Comparison of ENCODE assay signal across 1 cellular context in the genomic region with DNA sequence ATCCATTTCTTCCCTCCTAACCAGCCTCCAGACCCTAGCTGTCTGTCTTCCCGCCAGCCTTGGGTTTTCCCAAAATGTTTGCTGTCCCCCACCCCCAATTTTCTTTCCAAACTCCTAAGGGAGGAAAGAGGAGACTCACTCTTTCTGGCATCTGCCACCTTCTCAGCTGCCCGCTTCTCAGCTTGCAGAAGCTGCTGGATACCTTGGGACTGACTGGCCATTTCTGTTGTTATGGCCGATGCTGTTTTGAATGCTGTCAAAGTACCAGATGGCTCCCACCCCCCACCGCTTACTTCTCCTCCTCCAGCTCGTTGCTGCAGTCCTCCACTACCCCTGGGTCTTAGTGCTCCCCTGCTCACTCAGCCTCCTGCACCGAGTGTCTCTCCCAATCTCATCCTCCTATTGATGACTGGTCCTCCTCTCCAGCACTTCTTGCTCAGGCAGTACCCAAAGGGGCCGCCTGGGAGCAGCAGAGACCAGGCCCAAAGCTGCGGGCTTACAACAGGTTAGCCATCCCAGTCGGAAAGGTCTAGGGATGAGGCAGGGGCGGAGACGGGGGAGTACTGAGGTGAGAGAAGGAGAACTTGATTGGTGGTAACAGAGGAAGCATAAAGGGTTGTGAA.
TF ChIP-seq lines count a peak whose summit lies in the region.

Gene ATP6V1G2, minus strand, starts transcription at position 270 of the 623 bp plus-strand sequence. Its CDS starts 49 bp downstream, at position 221.

TF ChIP-seq in WTC11, 78 proteins besides CTCF, POLR2A, EP300 and RAD21 (continued from another document):
- TF ChIP-seq, protein P1, sequence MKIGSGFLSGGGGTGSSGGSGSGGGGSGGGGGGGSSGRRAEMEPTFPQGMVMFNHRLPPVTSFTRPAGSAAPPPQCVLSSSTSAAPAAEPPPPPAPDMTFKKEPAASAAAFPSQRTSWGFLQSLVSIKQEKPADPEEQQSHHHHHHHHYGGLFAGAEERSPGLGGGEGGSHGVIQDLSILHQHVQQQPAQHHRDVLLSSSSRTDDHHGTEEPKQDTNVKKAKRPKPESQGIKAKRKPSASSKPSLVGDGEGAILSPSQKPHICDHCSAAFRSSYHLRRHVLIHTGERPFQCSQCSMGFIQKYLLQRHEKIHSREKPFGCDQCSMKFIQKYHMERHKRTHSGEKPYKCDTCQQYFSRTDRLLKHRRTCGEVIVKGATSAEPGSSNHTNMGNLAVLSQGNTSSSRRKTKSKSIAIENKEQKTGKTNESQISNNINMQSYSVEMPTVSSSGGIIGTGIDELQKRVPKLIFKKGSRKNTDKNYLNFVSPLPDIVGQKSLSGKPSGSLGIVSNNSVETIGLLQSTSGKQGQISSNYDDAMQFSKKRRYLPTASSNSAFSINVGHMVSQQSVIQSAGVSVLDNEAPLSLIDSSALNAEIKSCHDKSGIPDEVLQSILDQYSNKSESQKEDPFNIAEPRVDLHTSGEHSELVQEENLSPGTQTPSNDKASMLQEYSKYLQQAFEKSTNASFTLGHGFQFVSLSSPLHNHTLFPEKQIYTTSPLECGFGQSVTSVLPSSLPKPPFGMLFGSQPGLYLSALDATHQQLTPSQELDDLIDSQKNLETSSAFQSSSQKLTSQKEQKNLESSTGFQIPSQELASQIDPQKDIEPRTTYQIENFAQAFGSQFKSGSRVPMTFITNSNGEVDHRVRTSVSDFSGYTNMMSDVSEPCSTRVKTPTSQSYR (CRISPR knock-in tag; IDR thresholded peaks at IDR 0.05) = 0 out of 2 replicates have a peak, but pooled peaks have one; percentile 48
- TF ChIP-seq AFF4 (CRISPR knock-in tag; IDR thresholded peaks at IDR 0.05; ENCODE audit: borderline replicate concordance) (no peak), ARID4B (CRISPR knock-in tag; IDR thresholded peaks at IDR 0.05; ENCODE audit: borderline replicate concordance) (peak; percentile 55; the same call in 1 of the 2 replicates), ZNF263 (CRISPR knock-in tag; IDR thresholded peaks at IDR 0.05; ENCODE audit: low read depth) (peak; percentile 98)
